1 cellular context compared by ENCODE assay signal in the genomic region with DNA sequence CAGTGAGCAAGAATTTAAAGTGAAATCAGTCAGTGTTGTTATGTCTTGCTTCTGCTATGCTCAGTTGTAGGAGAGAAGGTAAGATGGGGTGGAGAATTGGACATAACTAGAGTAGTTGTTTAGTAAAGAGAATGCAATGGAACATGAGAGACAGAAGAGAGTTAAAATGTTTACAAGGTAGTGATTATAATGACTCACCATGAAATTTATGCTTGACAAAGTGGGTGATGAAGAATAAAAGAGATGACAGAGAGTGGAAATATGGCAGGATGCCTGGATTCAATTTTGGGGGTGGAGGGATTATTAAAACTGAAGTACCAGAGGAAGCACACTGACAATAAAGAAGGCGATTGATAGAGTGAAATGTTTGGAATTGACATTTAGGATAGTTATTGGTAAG.
TF ChIP-seq lines count a peak whose summit lies in the region.

No MANE protein-coding gene starts in this region.

TF ChIP-seq in IMR-90, 13 proteins besides CTCF, POLR2A, EP300 and RAD21 (continued from another document):
- TF ChIP-seq, protein P1, sequence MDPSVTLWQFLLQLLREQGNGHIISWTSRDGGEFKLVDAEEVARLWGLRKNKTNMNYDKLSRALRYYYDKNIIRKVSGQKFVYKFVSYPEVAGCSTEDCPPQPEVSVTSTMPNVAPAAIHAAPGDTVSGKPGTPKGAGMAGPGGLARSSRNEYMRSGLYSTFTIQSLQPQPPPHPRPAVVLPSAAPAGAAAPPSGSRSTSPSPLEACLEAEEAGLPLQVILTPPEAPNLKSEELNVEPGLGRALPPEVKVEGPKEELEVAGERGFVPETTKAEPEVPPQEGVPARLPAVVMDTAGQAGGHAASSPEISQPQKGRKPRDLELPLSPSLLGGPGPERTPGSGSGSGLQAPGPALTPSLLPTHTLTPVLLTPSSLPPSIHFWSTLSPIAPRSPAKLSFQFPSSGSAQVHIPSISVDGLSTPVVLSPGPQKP (IDR thresholded peaks at IDR 0.05; ENCODE audit: borderline replicate concordance, low read depth, low read length): no peak
- TF ChIP-seq CEBPB (IDR thresholded peaks at IDR 0.05; ENCODE audit: low read depth, low read length): no peak
